ENCODE assay signal across 20 cellular contexts in genomic region chr3:34742151-34742550, GRCh38.
"Had no signal": no experiment of that assay in that cellular context is flagged by ENCODE, and none has a peak within 500 bp of the region (broad histone marks: within the 10 kb centered on the region; RNA-seq: fewer than 3 reads in every experiment).

No MANE protein-coding gene starts in this region.

- H2AFZ ChIP-seq: hepatocyte had no signal

- H3K4me1 ChIP-seq: left ventricle myocardium inferior, pancreas, prostate gland, spleen, tibial nerve, uterus had no signal

- ATAC-seq: naive thymus-derived CD8-positive, alpha-beta T cell; pancreas; right cardiac atrium; sciatic nerve; stimulated activated effector memory CD8-positive, alpha-beta T cell treated with anti-CD3 and anti-CD28 coated beads, Interleukin-12 subunit alpha, Interleukin-12 subunit beta, amount 100 ng/mL, for 72 hours had no signal

- H3K27ac ChIP-seq: hepatocyte, left ventricle myocardium inferior, pancreas, prostate gland, spleen, tibial nerve, uterus had no signal

- H3K9me3 ChIP-seq: pancreas, prostate gland, tibial nerve, uterus had no signal

- H3K4me3 ChIP-seq: hepatocyte, left ventricle myocardium inferior, lung, pancreas, prostate gland, spleen, tibial nerve, uterus had no signal

- DNase-seq: islet precursor cell; left ventricle myocardium inferior; mesendoderm; naive thymus-derived CD8-positive, alpha-beta T cell; nucleus accumbens; pancreas; posterior cingulate gyrus; retina; right cardiac atrium; small intestine; spleen; stimulated activated CD4-positive, alpha-beta T cell treated with anti-CD3 and anti-CD28 coated beads, Interleukin-4, amount 100 ng/mL, for 24 hours; stimulated activated naive CD4-positive, alpha-beta T cell; uterus had no signal

- H3K36me3 ChIP-seq: left ventricle myocardium inferior, pancreas, prostate gland, spleen, tibial nerve, uterus had no signal

- H3K4me2 ChIP-seq: hepatocyte had no signal

- H3K27me3 ChIP-seq: hepatocyte, pancreas, spleen, tibial nerve, uterus had no signal

- H3K79me2 ChIP-seq: hepatocyte had no signal
